Comparison of ENCODE assay signal across 8 cellular contexts in the genomic region with DNA sequence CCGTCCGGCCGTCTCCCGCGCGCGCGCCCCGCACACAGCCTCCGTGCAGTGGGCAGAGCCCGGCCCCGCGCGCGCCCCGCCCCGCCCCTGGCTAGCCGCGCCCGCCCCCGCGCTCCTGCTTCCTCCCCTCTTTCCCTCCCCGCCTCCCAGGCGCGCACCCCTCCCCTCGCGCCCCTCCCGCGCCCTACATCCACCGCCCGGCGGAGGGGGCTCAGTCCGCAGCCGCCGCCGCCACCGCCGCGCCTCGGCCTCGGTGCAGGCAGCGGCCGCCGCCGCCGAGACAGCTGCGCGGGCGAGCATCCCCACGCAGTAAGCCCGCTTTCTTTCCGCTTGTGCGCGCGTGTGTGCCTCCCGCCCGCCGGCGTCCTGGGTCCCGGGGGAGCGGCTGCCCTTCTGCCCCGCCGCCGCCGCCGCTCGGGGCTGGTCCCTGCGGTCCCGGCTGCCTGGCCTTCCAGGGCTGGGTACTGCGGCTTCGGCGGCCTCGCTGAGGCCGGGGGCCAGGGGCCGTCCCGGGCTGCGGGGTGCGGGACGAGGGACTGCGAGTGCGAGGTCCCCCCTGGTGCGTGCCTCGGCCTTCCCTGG.
DNase-seq lines count a peak whose midpoint lies in the region; TF ChIP-seq lines count a peak whose summit lies in the region.

A gene (plus strand): TSS at position 214 of the 582 bp plus-strand sequence.

- no peaks in the 10 kb centered on the region for H3K36me3 ChIP-seq in MM.1S (replicated peaks; ENCODE audit: insufficient read depth, low read length)
- no peaks in the 10 kb centered on the region for H3K36me3 ChIP-seq in effector memory CD4-positive, alpha-beta T cell (ENCODE audit: control insufficient read depth, insufficient read depth, low read length)

- H3K4me1 ChIP-seq in MM.1S (ENCODE audit: low read length): peaks cover 4% of the 10 kb centered on the region; the same call in 1 of the 2 replicates
- no peaks in the 10 kb centered on the region for H3K4me1 ChIP-seq in effector memory CD4-positive, alpha-beta T cell (ENCODE audit: control insufficient read depth, insufficient read depth, low read length, poor library complexity, severe bottlenecking)

- peak within 1 kb of the TSS; percentile 80 for H3K9ac ChIP-seq in MM.1S (ENCODE audit: low read length)

- peak; percentile 74 for DNase-seq in GM03348 (ENCODE audit: low spot score)
- peak; percentile 47 for DNase-seq in MM.1S
- peak; percentile 54 to 56 for DNase-seq in activated CD4-positive, alpha-beta T cell treated with anti-CD3 and anti-CD28 coated beads, Interleukin-2, amount 50 U/mL, for 48 hours
- peak; percentile 48 to 58 (median 50) for DNase-seq in effector memory CD4-positive, alpha-beta T cell
- DNase-seq in medulla oblongata (ENCODE audit: extremely low spot score): peak; percentile 55
- peak; percentile 22 to 48 (median 33) for DNase-seq in stimulated activated CD4-positive, alpha-beta T cell treated with anti-CD3 and anti-CD28 coated beads, TNF-alpha, amount 100 ng/mL, for 4 hours (ENCODE audit: low read depth in 3 of 3)
- no peak for DNase-seq in HPDE6-E6E7 (ENCODE audit: extremely low spot score)
- no peak for DNase-seq in NCI-H2196 treated with DMSO at 0.1 percent for 48 hours (lab: John Stamatoyannopoulos, UW; ENCODE audit: unreplicated experiment)

- H3K27ac ChIP-seq in MM.1S (ENCODE audit: low read length): peak within 1 kb of the TSS; percentile 1; the same call in 1 of the 2 replicates
- H3K27ac ChIP-seq in effector memory CD4-positive, alpha-beta T cell (ENCODE audit: insufficient read depth, low read length, poor library complexity, severe bottlenecking): peak within 1 kb of the TSS; percentile 32

- no peaks in the 10 kb centered on the region for H3F3A ChIP-seq in MM.1S (ENCODE audit: insufficient read depth, low read length)

- H3K27me3 ChIP-seq in MM.1S (replicated peaks; ENCODE audit: insufficient read depth, low read length): no peaks in the 10 kb centered on the region
- no peaks in the 10 kb centered on the region for H3K27me3 ChIP-seq in effector memory CD4-positive, alpha-beta T cell (replicated peaks; ENCODE audit: control insufficient read depth, insufficient read depth, low read length, poor library complexity, severe bottlenecking)

- peak within 1 kb of the TSS; percentile 71 for H3K4me2 ChIP-seq in MM.1S (ENCODE audit: low read depth, low read length)

- peaks cover 48% of the 10 kb centered on the region for H3K79me2 ChIP-seq in MM.1S (ENCODE audit: low read length)

- H4K20me1 ChIP-seq in MM.1S (ENCODE audit: insufficient read depth, low read length): no peaks in the 10 kb centered on the region

- no peaks in the 10 kb centered on the region for H3K9me2 ChIP-seq in MM.1S (replicated peaks; ENCODE audit: insufficient read depth, low read length)

- H3K9me3 ChIP-seq in MM.1S (replicated peaks; ENCODE audit: insufficient read depth, low read length): no peaks in the 10 kb centered on the region
- no peaks in the 10 kb centered on the region for H3K9me3 ChIP-seq in effector memory CD4-positive, alpha-beta T cell (ENCODE audit: control insufficient read depth, low read length)

- no peak for TF ChIP-seq CTCF in MM.1S (IDR thresholded peaks at IDR 0.05; ENCODE audit: low read length)

- H3K4me3 ChIP-seq in MM.1S (ENCODE audit: low read length): peak within 1 kb of the TSS; percentile 67
- H3K4me3 ChIP-seq in effector memory CD4-positive, alpha-beta T cell (ENCODE audit: insufficient read depth, low read depth, low read length, poor library complexity, severe bottlenecking): peak within 1 kb of the TSS; percentile 62

- H2AFZ ChIP-seq in MM.1S (ENCODE audit: low read length): peak within 1 kb of the TSS; percentile 47; the same call in 1 of the 2 replicates

Comparison
In these comparisons a context has a peak if more than half of its experiments do, and no peak if none do; other contexts are left out.
1. DNase-seq: peak in GM03348 (single experiment), MM.1S (single experiment), activated CD4-positive, alpha-beta T cell treated with anti-CD3 and anti-CD28 coated beads, Interleukin-2, amount 50 U/mL, for 48 hours (2 of 2), effector memory CD4-positive, alpha-beta T cell (3 of 3), medulla oblongata (single experiment) and stimulated activated CD4-positive, alpha-beta T cell treated with anti-CD3 and anti-CD28 coated beads, TNF-alpha, amount 100 ng/mL, for 4 hours (3 of 3); none in HPDE6-E6E7 (single experiment) and NCI-H2196 treated with DMSO at 0.1 percent for 48 hours (single experiment).